ENCODE assay signal across 24 cellular contexts in genomic region chr12:115847398-115847797, GRCh38.
DNase-seq lines count a peak whose midpoint lies in the region; ATAC-seq and TF ChIP-seq lines count a peak whose summit lies in the region.
"Had no signal": no experiment of that assay in that cellular context is flagged by ENCODE, and none has a peak within 500 bp of the region (broad histone marks: within the 10 kb centered on the region; RNA-seq: fewer than 3 reads in every experiment).

No MANE protein-coding gene starts in this region.

- DNase-seq in WTC11 (ENCODE audit: low spot score) = no peak
- DNase-seq in endodermal cell = peak; percentile 3
- no peak for DNase-seq in activated T-cell treated with anti-CD3 and anti-CD28 coated beads for 4 hours
- DNase-seq in dorsolateral prefrontal cortex = no peak
- no peak for DNase-seq in T1000 (lab: John Stamatoyannopoulos, UW)
- DNase-seq: 8988T; ACHN; BE2C; C1 segment of cervical spinal cord; CD4-positive, alpha-beta memory T cell; CD4-positive, CD25-positive, alpha-beta regulatory T cell; CD8-positive, alpha-beta memory T cell; COR-L47; DMS 273 treated with DMSO at 0.1 percent for 48 hours; DMS153; DMS53; DMS79; DND-41; EL; GDM1 had no signal

- H3K27me3 Mint-ChIP-seq in WTC11 (ENCODE audit: low read depth) (no peaks in the 10 kb centered on the region; the same call in 1 of the 2 replicates), endodermal cell (ENCODE audit: insufficient read depth) (no peaks in the 10 kb centered on the region)
- H3K27me3 Mint-ChIP-seq: CD4-positive, CD25-positive, alpha-beta regulatory T cell had no signal

- no peak overlapping the region for H3K9ac ChIP-seq in endodermal cell (ENCODE audit: extremely low read depth, low read length, poor library complexity, severe bottlenecking)
- H3K9ac ChIP-seq: BLaER1 had no signal

- H3K36me3 Mint-ChIP-seq in WTC11 (0 out of 2 replicates have a peak, but pooled peaks cover 8% of the 10 kb centered on the region), endodermal cell (ENCODE audit: low read depth) (no peaks in the 10 kb centered on the region)
- H3K36me3 Mint-ChIP-seq: CD14-positive monocyte; CD4-positive, alpha-beta memory T cell; CD4-positive, CD25-positive, alpha-beta regulatory T cell; CD8-positive, alpha-beta memory T cell had no signal

- no peak overlapping the region for H3K27ac Mint-ChIP-seq in WTC11
- H3K27ac Mint-ChIP-seq in endodermal cell = no peak overlapping the region
- H3K27ac Mint-ChIP-seq: CD4-positive, alpha-beta memory T cell; CD4-positive, CD25-positive, alpha-beta regulatory T cell; CD8-positive, alpha-beta memory T cell had no signal

- H3K4me1 ChIP-seq in HEK293 (ENCODE audit: control insufficient read depth, insufficient read depth, low read length) = no peaks in the 10 kb centered on the region
- H3K4me1 ChIP-seq in endodermal cell (ENCODE audit: control insufficient read depth, insufficient read depth, low read length) = no peaks in the 10 kb centered on the region
- H3K4me1 ChIP-seq: BE2C, BLaER1 had no signal

- TF ChIP-seq CTCF in HEK293 (tag by site-specific recombination; IDR thresholded peaks at IDR 0.05) (no peak), WTC11 (IDR thresholded peaks at IDR 0.05) (no peak), endodermal cell (conservative IDR thresholded peaks at IDR 0.05) (no peak), dorsolateral prefrontal cortex (IDR thresholded peaks at IDR 0.05 in 54 of 56, conservative IDR thresholded peaks at IDR 0.05 in 2 of 56; ENCODE audit: low read depth in 1 of 56, partially characterized antibody in 56 of 56) (no peak)

- H3K4me1 Mint-ChIP-seq in WTC11 = peaks cover 3% of the 10 kb centered on the region
- no peaks in the 10 kb centered on the region for H3K4me1 Mint-ChIP-seq in endodermal cell
- H3K4me1 Mint-ChIP-seq: CD14-positive monocyte; CD4-positive, alpha-beta memory T cell; CD4-positive, CD25-positive, alpha-beta regulatory T cell; CD8-positive, alpha-beta memory T cell had no signal

- peaks cover 31% of the 10 kb centered on the region for H3K9me3 Mint-ChIP-seq in WTC11
- H3K9me3 Mint-ChIP-seq in endodermal cell = peaks cover 40% of the 10 kb centered on the region

- no peaks in the 10 kb centered on the region for H3K36me3 ChIP-seq in HEK293 (ENCODE audit: control insufficient read depth in 2 of 2, insufficient read depth in 1 of 2, low read length in 2 of 2)
- no peaks in the 10 kb centered on the region for H3K36me3 ChIP-seq in endodermal cell (ENCODE audit: control insufficient read depth, insufficient read depth, low read length)
- H3K36me3 ChIP-seq: BE2C, BLaER1 had no signal

- no peak for ATAC-seq in WTC11
- ATAC-seq: GM12878 had no signal

- no peaks in the 10 kb centered on the region for H3K9me3 ChIP-seq in HEK293 (ENCODE audit: control insufficient read depth, insufficient read depth, low read depth, low read length)
- H3K9me3 ChIP-seq in endodermal cell (ENCODE audit: control insufficient read depth, low read length) = peaks cover 50% of the 10 kb centered on the region

- H3K4me3 ChIP-seq in HEK293 (ENCODE audit: low read depth, low read length) = no peak overlapping the region
- peak overlapping the region; percentile 59 for H3K4me3 ChIP-seq in endodermal cell (ENCODE audit: low read length)
- no peak overlapping the region for H3K4me3 ChIP-seq in dorsolateral prefrontal cortex
- H3K4me3 ChIP-seq: BLaER1, GM12878 had no signal

- CTCF ChIA-PET in HEK293 (lab: Yijun Ruan, JAX) = no interaction called here
- CTCF ChIA-PET in WTC11 (lab: Charles Lee) = no interaction called here

- no peak overlapping the region for H3K4me3 Mint-ChIP-seq in WTC11
- no peak overlapping the region for H3K4me3 Mint-ChIP-seq in endodermal cell
- H3K4me3 Mint-ChIP-seq: CD14-positive monocyte; CD4-positive, alpha-beta memory T cell; CD4-positive, CD25-positive, alpha-beta regulatory T cell; CD8-positive, alpha-beta memory T cell had no signal

- POLR2A ChIA-PET in HEK293 (lab: Yijun Ruan, JAX) (no interaction called here), WTC11 (lab: Charles Lee) (no interaction called here)

- intact Hi-C loops in dorsolateral prefrontal cortex (cut with DNase I) = no loop called here

- no peaks in the 10 kb centered on the region for H3K27me3 ChIP-seq in endodermal cell (ENCODE audit: control insufficient read depth, insufficient read depth, low read length, poor library complexity, severe bottlenecking)
- peaks cover 0 to 4% (median 0%) of the 10 kb centered on the region in 45 donors for H3K27me3 ChIP-seq in dorsolateral prefrontal cortex
- H3K27me3 ChIP-seq: BE2C, BLaER1 had no signal

- no peak overlapping the region for H3K27ac ChIP-seq in HEK293 (ENCODE audit: extremely low read depth, low read depth, low read length)
- no peak overlapping the region for H3K27ac ChIP-seq in endodermal cell (ENCODE audit: low read depth, low read length)
- H3K27ac ChIP-seq in dorsolateral prefrontal cortex = no peak overlapping the region
- H3K27ac ChIP-seq: BLaER1 had no signal

TF ChIP-seq in HEK293, 187 proteins besides CTCF, POLR2A, EP300 and RAD21:
- no peak for TF ChIP-seq MEIS1 (CRISPR knock-in tag; IDR thresholded peaks at IDR 0.05; ENCODE audit: borderline replicate concordance)
- peak; percentile 98 for TF ChIP-seq ZNF10 (tag by site-specific recombination; IDR thresholded peaks at IDR 0.05)

TF ChIP-seq in WTC11, 78 proteins besides CTCF, POLR2A, EP300 and RAD21:
- TF ChIP-seq JAZF1 (CRISPR knock-in tag; IDR thresholded peaks at IDR 0.05) (no peak), GTF2I (CRISPR knock-in tag; conservative IDR thresholded peaks at IDR 0.05) (0 out of 2 replicates have a peak, but pooled peaks have one; percentile 7)
